ENCODE assay signal across 1 cellular context in genomic region chr1:204461331-204462228, GRCh38.
A peak's percentile ranks its signal among the peaks of the same experiment; 100 is the strongest.
TF ChIP-seq lines count a peak whose summit lies in the region.

No MANE protein-coding gene starts in this region.

TF ChIP-seq in GM12878, 131 proteins besides CTCF, POLR2A, EP300 and RAD21 (continued from another document and continues in another):
- TF ChIP-seq BCL3 (IDR thresholded peaks at IDR 0.05; ENCODE audit: borderline replicate concordance, insufficient read depth, low read depth, low read length, poor library complexity, severe bottlenecking) (peak; percentile 67), ZNF217 (IDR thresholded peaks at IDR 0.05) (no peak), BMI1 (IDR thresholded peaks at IDR 0.05; ENCODE audit: borderline replicate concordance) (no peak), PKNOX1 (IDR thresholded peaks at IDR 0.05) (no peak), ZNF622 (IDR thresholded peaks at IDR 0.05) (no peak), ZNF687 (IDR thresholded peaks at IDR 0.05) (peak; percentile 18; the same call in 1 of the 2 replicates), BACH1 (IDR thresholded peaks at IDR 0.05; ENCODE audit: borderline replicate concordance) (no peak), SMAD1 (IDR thresholded peaks at IDR 0.05; ENCODE audit: low read depth, partially characterized antibody) (no peak), BCLAF1 (IDR thresholded peaks at IDR 0.05) (no peak), CHD1 (IDR thresholded peaks at IDR 0.05; ENCODE audit: low read depth, low read length) (no peak), EED (IDR thresholded peaks at IDR 0.05; ENCODE audit: low read depth) (peak; percentile 79), FOXM1 (IDR thresholded peaks at IDR 0.05; ENCODE audit: low read depth, low read length) (peak; percentile 33; the same call in 1 of the 2 replicates), RBBP5 (conservative IDR thresholded peaks at IDR 0.05) (no peak), SPI1 (IDR thresholded peaks at IDR 0.05; ENCODE audit: borderline replicate concordance, insufficient read depth, low read depth, low read length) (peak; percentile 5; the same call in 1 of the 2 replicates), RCOR1 (conservative IDR thresholded peaks at IDR 0.05; ENCODE audit: low read depth, low read length) (no peak), POU2F2 (IDR thresholded peaks at IDR 0.05; ENCODE audit: borderline replicate concordance, low read depth, low read length) (no peak), HDGF (IDR thresholded peaks at IDR 0.05) (no peak), RB1 (IDR thresholded peaks at IDR 0.05; ENCODE audit: borderline replicate concordance) (no peak), ZBTB4 (CRISPR knock-in tag; IDR thresholded peaks at IDR 0.05) (no peak; the same call in 1 of the 2 replicates), ELK1 (IDR thresholded peaks at IDR 0.05; ENCODE audit: low read depth, low read length) (no peak), MEF2A (IDR thresholded peaks at IDR 0.05; ENCODE audit: insufficient read depth, low read depth, low read length) (no peak), NKRF (conservative IDR thresholded peaks at IDR 0.05) (no peak), E2F4 (IDR thresholded peaks at IDR 0.05; ENCODE audit: low read depth, low read length) (no peak), PML (IDR thresholded peaks at IDR 0.05; ENCODE audit: low read length) (no peak), HCFC1 (IDR thresholded peaks at IDR 0.05; ENCODE audit: low read length) (no peak), ATF3 (IDR thresholded peaks at IDR 0.05; ENCODE audit: borderline replicate concordance, extremely low read depth, low read depth, low read length) (no peak), NBN (IDR thresholded peaks at IDR 0.05) (0 out of 2 replicates have a peak, but pooled peaks have one; percentile 29), NR2C1 (IDR thresholded peaks at IDR 0.05) (no peak), CBFB (IDR thresholded peaks at IDR 0.05; ENCODE audit: low read depth) (0 out of 2 replicates have a peak, but pooled peaks have one; percentile 26), ZNF592 (IDR thresholded peaks at IDR 0.05) (no peak), TARDBP (IDR thresholded peaks at IDR 0.05; ENCODE audit: borderline replicate concordance) (no peak), IRF3 (IDR thresholded peaks at IDR 0.05) (no peak), STAT1 (conservative IDR thresholded peaks at IDR 0.05) (no peak), IRF4 (IDR thresholded peaks at IDR 0.05; ENCODE audit: low read depth, low read length) (no peak)
